1 cellular context compared by ENCODE assay signal in genomic region chr5:81851481-81852178, GRCh38.
A peak's percentile ranks its signal among the peaks of the same experiment; 100 is the strongest.
TF ChIP-seq lines count a peak whose summit lies in the region.

No MANE protein-coding gene starts in this region.

TF ChIP-seq in K562, 482 proteins besides CTCF, POLR2A, EP300 and RAD21 (continued from another document and continues in another):
- 0 out of 2 replicates have a peak, but pooled peaks have one; percentile 24 for TF ChIP-seq ZFP91 (CRISPR knock-in tag; IDR thresholded peaks at IDR 0.05)
- TF ChIP-seq SRSF9 (IDR thresholded peaks at IDR 0.05; ENCODE audit: borderline replicate concordance, low read depth, low read length): no peak
- no peak for TF ChIP-seq ZNF436 (CRISPR knock-in tag; IDR thresholded peaks at IDR 0.05)
- TF ChIP-seq MEIS2 (IDR thresholded peaks at IDR 0.05; ENCODE audit: partially characterized antibody): peak; percentile 55
- no peak for TF ChIP-seq RERE (CRISPR knock-in tag; IDR thresholded peaks at IDR 0.05; ENCODE audit: borderline replicate concordance)
- peak; percentile 35; the same call in 1 of the 2 replicates for TF ChIP-seq PHF8 (IDR thresholded peaks at IDR 0.05; ENCODE audit: borderline replicate concordance, low read length)
- TF ChIP-seq RBM15 (IDR thresholded peaks at IDR 0.05; ENCODE audit: insufficient read depth, low read length): no peak
- no peak for TF ChIP-seq ATF3 (IDR thresholded peaks at IDR 0.05)
- TF ChIP-seq ATF3 (CRISPR knock-in tag; conservative IDR thresholded peaks at IDR 0.05): no peak
- TF ChIP-seq RBM34 (IDR thresholded peaks at IDR 0.05; ENCODE audit: borderline replicate concordance, insufficient read depth, low read length): no peak
- TF ChIP-seq KLF10 (CRISPR knock-in tag; IDR thresholded peaks at IDR 0.05): no peak
- TF ChIP-seq ZNF280B (CRISPR knock-in tag; IDR thresholded peaks at IDR 0.05): no peak
- TF ChIP-seq U2AF2 (optimal IDR thresholded peaks at IDR 0.05; ENCODE audit: low read depth, low read length): no peak
- TF ChIP-seq ZNF444 (CRISPR knock-in tag; IDR thresholded peaks at IDR 0.05): peak; percentile 66; the same call in 1 of the 2 replicates
- no peak for TF ChIP-seq THRAP3 (IDR thresholded peaks at IDR 0.05; ENCODE audit: borderline replicate concordance)
- no peak for TF ChIP-seq BRF1 (IDR thresholded peaks at IDR 0.05; ENCODE audit: borderline replicate concordance, extremely low read depth, insufficient read length)
- TF ChIP-seq RBBP5 (IDR thresholded peaks at IDR 0.05; ENCODE audit: borderline replicate concordance, insufficient read depth, low read length, poor library complexity, severe bottlenecking): peak; percentile 73
- 0 out of 2 replicates have a peak, but pooled peaks have one; percentile 22 for TF ChIP-seq THAP12 (CRISPR knock-in tag; IDR thresholded peaks at IDR 0.05)
- TF ChIP-seq RHOXF2B (CRISPR knock-in tag; conservative IDR thresholded peaks at IDR 0.05): no peak
- no peak for TF ChIP-seq HLTF (IDR thresholded peaks at IDR 0.05)
- peak; percentile 61 for TF ChIP-seq GMEB1 (CRISPR knock-in tag; IDR thresholded peaks at IDR 0.05)
- TF ChIP-seq HDAC8 (tag; IDR thresholded peaks at IDR 0.05): 0 out of 2 replicates have a peak, but pooled peaks have one; percentile 66
- no peak for TF ChIP-seq ZHX1 (conservative IDR thresholded peaks at IDR 0.05; ENCODE audit: low read length)
- no peak for TF ChIP-seq KHSRP (IDR thresholded peaks at IDR 0.05)
- TF ChIP-seq NELFE (IDR thresholded peaks at IDR 0.05; ENCODE audit: insufficient read depth, insufficient read length): no peak
- TF ChIP-seq MCM7 (IDR thresholded peaks at IDR 0.05): no peak
- no peak for TF ChIP-seq ZNF431 (CRISPR knock-in tag; IDR thresholded peaks at IDR 0.05)
- peak; percentile 87 for TF ChIP-seq ZBTB17 (CRISPR knock-in tag; IDR thresholded peaks at IDR 0.05)
- no peak for TF ChIP-seq PML (IDR thresholded peaks at IDR 0.05; ENCODE audit: low read length)
- TF ChIP-seq NFIX (CRISPR knock-in tag; IDR thresholded peaks at IDR 0.05; ENCODE audit: low read depth): no peak
- no peak for TF ChIP-seq ZNF146 (CRISPR knock-in tag; IDR thresholded peaks at IDR 0.05; ENCODE audit: unreplicated experiment)
- TF ChIP-seq ARID2 (IDR thresholded peaks at IDR 0.05): no peak
- TF ChIP-seq FOXK1 (CRISPR knock-in tag; IDR thresholded peaks at IDR 0.05; ENCODE audit: borderline replicate concordance): 0 out of 2 replicates have a peak, but pooled peaks have one; percentile 67
- TF ChIP-seq ZBTB33 (CRISPR knock-in tag; IDR thresholded peaks at IDR 0.05): peak; percentile 51; the same call in 1 of the 2 replicates
- no peak for TF ChIP-seq ZBTB43 (CRISPR knock-in tag; IDR thresholded peaks at IDR 0.05)
- TF ChIP-seq ZNF398 (CRISPR knock-in tag; IDR thresholded peaks at IDR 0.05): no peak
- TF ChIP-seq ZNF79 (CRISPR knock-in tag; IDR thresholded peaks at IDR 0.05; ENCODE audit: low read depth): no peak
- TF ChIP-seq ZNF707 (CRISPR knock-in tag; conservative IDR thresholded peaks at IDR 0.05): no peak
